Comparison of ENCODE assay signal across 10 cellular contexts in the genomic region with DNA sequence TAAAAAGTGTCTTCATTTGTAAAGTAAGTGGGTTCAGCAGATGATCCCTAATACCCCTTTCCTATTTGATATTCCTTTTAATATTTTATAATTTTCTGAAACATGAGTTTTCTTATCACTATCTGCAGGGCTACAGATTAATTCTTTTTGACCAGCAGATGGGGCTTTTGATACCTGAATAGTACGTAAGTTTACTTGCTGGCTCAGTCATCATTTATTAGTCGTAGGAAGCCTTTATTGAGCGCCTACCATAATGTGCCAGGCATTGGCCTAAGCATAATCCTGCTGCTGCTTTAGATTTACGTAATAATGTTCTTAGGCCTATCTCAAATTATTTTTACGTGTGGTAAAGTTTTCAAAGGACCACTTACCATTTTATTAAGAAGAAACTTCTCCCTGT. TPM values are rescaled to one million over a fixed set of nuclear protein-coding genes. Genes with fewer than 3 reads are reported as not detected.
DNase-seq lines count a peak whose midpoint lies in the region; ATAC-seq, FAIRE-seq and TF ChIP-seq lines count a peak whose summit lies in the region.
"Had no signal": no experiment of that assay in that cellular context is flagged by ENCODE, and none has a peak within 500 bp of the region (broad histone marks: within the 10 kb centered on the region; RNA-seq: fewer than 3 reads in every experiment).

No MANE protein-coding gene starts in this region.

- no peak for ATAC-seq in HG03354 (IDR thresholded peaks at IDR 0.05; ENCODE audit: poor library complexity, severe bottlenecking, unreplicated experiment)

- FAIRE-seq in GM12892 (lab: Jason Lieb, UNC) = no peak
- FAIRE-seq: GM18507 had no signal

- H3K36me3 ChIP-seq in WERI-Rb-1 = no peaks in the 10 kb centered on the region

- H3K9me3 ChIP-seq in WERI-Rb-1 (ENCODE audit: severe bottlenecking) = no peaks in the 10 kb centered on the region

- H3K4me3 ChIP-seq in AG10803 (ENCODE audit: low read length) (no peak overlapping the region), WERI-Rb-1 (ENCODE audit: low read depth, low read length) (no peak overlapping the region)
- H3K4me3 ChIP-seq: skin epidermis had no signal

- TF ChIP-seq CTCF in AG10803 (conservative IDR thresholded peaks at IDR 0.05; ENCODE audit: low read length) = peak; percentile 50
- peak; percentile 28; the same call in 1 of the 2 replicates for TF ChIP-seq CTCF in WERI-Rb-1 (IDR thresholded peaks at IDR 0.05; ENCODE audit: low read depth, low read length)

- H3K27ac ChIP-seq in WERI-Rb-1 = no peak overlapping the region
- H3K27ac ChIP-seq: skin epidermis had no signal

- no peaks in the 10 kb centered on the region for H3K27me3 ChIP-seq in WERI-Rb-1 (ENCODE audit: insufficient read depth, low read depth, severe bottlenecking)

- no peak for TF ChIP-seq POLR2A in GM12892 (IDR thresholded peaks at IDR 0.05; ENCODE audit: low read depth, low read length)

- DNase-seq in AG10803 (ENCODE audit: low read depth) (peak; percentile 48), HCEC 1CT (peak; percentile 22), WERI-Rb-1 (no peak), kidney glomerular epithelial cell (lab: John Stamatoyannopoulos, UW) (peak; percentile 19), GM12892 (ENCODE audit: insufficient read length) (no peak), NCI-H2227 treated with DMSO at 0.1 percent for 48 hours (lab: John Stamatoyannopoulos, UW) (no peak), DMS114 treated with DMSO at 0.1 percent for 48 hours (lab: John Stamatoyannopoulos, UW; ENCODE audit: unreplicated experiment) (no peak)

RNA-seq across cellular contexts. Expression of gene OSTC, which starts 33.1 kb away (rescaled TPM):
- 132 TPM for polyA plus RNA-seq in GM12892 (2012; ENCODE audit: missing spikeins)

Comparison
In these comparisons a context has a peak if more than half of its experiments do, and no peak if none do; other contexts are left out.
1. DNase-seq: peak in AG10803 (single experiment), HCEC 1CT (single experiment) and kidney glomerular epithelial cell (single experiment); none in WERI-Rb-1 (single experiment), GM12892 (single experiment), NCI-H2227 treated with DMSO at 0.1 percent for 48 hours (single experiment) and DMS114 treated with DMSO at 0.1 percent for 48 hours (single experiment).